ENCODE assay signal across 15 cellular contexts in genomic region chr1:246324711-246325110, GRCh38.
DNase-seq lines count a peak whose midpoint lies in the region; ATAC-seq and TF ChIP-seq lines count a peak whose summit lies in the region.
"Had no signal": no experiment of that assay in that cellular context is flagged by ENCODE, and none has a peak within 500 bp of the region (broad histone marks: within the 10 kb centered on the region; RNA-seq: fewer than 3 reads in every experiment).

No MANE protein-coding gene starts in this region.

- 84% methylated on average over 3 of the region's 12 CpGs for WGBS in mammary epithelial cell (ENCODE audit: low coverage, missing lambda C conversion rate)

- no peak overlapping the region for H2AFZ ChIP-seq in mammary epithelial cell (ENCODE audit: low read depth, low read length)

- H3K79me2 ChIP-seq in mammary epithelial cell (ENCODE audit: insufficient read depth, low read length) = no peaks in the 10 kb centered on the region

- H3K4me1 ChIP-seq in HUES48 (ENCODE audit: control insufficient read depth, insufficient read depth, low read length) = peaks cover 17% of the 10 kb centered on the region; the same call in 1 of the 2 replicates
- H3K4me1 ChIP-seq in mammary epithelial cell (ENCODE audit: insufficient read depth, low read length) = no peaks in the 10 kb centered on the region
- H3K4me1 ChIP-seq: esophagus muscularis mucosa had no signal

- H3K9ac ChIP-seq in HUES48 (ENCODE audit: low read depth, low read length) (no peak overlapping the region), mammary epithelial cell (ENCODE audit: insufficient read depth, low read length) (no peak overlapping the region)

- no TSS peak for BruUV-seq in mammary epithelial cell (replicated peaks; lab: Mats Ljungman, UMichigan)

- dilution Hi-C loops in mammary epithelial cell (cut with HindIII; ENCODE audit: low sequenced_read_pairs) = no loop called here

- no peaks in the 10 kb centered on the region for H4K20me1 ChIP-seq in mammary epithelial cell (ENCODE audit: insufficient read depth, low read length)

- H3K36me3 ChIP-seq in HUES48 (ENCODE audit: control insufficient read depth, insufficient read depth, low read length) = no peaks in the 10 kb centered on the region
- H3K36me3 ChIP-seq in mammary epithelial cell (ENCODE audit: insufficient read depth, low read length) = no peaks in the 10 kb centered on the region

- H3K27me3 ChIP-seq in HUES48 (ENCODE audit: control insufficient read depth, insufficient read depth, low read length) (no peaks in the 10 kb centered on the region), mammary epithelial cell (ENCODE audit: insufficient read depth, low read length) (no peaks in the 10 kb centered on the region)
- H3K27me3 ChIP-seq: esophagus muscularis mucosa had no signal

- no peak for TF ChIP-seq CTCF in mammary epithelial cell (conservative IDR thresholded peaks at IDR 0.05 in 1 of 2, IDR thresholded peaks at IDR 0.05 in 1 of 2; ENCODE audit: extremely low read depth in 1 of 2, insufficient read depth in 1 of 2, low read depth in 1 of 2, low read length in 2 of 2)

- DNase-seq in mammary epithelial cell = peak; percentile 27
- DNase-seq in iPS-NIHi7 (ENCODE audit: extremely low spot score) = peak; percentile 68
- DNase-seq in NCI-H82 treated with DMSO at 0.1 percent for 48 hours (lab: John Stamatoyannopoulos, UW; ENCODE audit: unreplicated experiment) = no peak
- DNase-seq in medulla oblongata (ENCODE audit: extremely low spot score) = no peak
- DNase-seq in HT-29 (ENCODE audit: low spot score) = no peak
- DNase-seq: activated CD4-positive, alpha-beta memory T cell treated with anti-CD3 and anti-CD28 coated beads, Interleukin-2, amount 10 ng/mL, durations not matched to agents 7 days and 5 days; activated effector memory CD4-positive, alpha-beta T cell treated with Interleukin-2 at 50 U/mL for 16 hours; Calu3; NCI-H226; RPMI8226; T1000 had no signal

- H3K27ac ChIP-seq in HUES48 (ENCODE audit: low read depth, low read length) (peak overlapping the region; percentile 78), mammary epithelial cell (ENCODE audit: insufficient read depth, low read depth, low read length) (no peak overlapping the region)
- H3K27ac ChIP-seq: esophagus muscularis mucosa had no signal

- CTCF ChIA-PET in mammary epithelial cell (lab: Charles Lee; ENCODE audit: low non-redundant PET) = no interaction called here

- intact Hi-C loops in mammary epithelial cell (cut with micrococcal nuclease) = no loop called here

- no peak for ATAC-seq in HG03354 (IDR thresholded peaks at IDR 0.05; ENCODE audit: poor library complexity, severe bottlenecking, unreplicated experiment)
- ATAC-seq: sciatic nerve had no signal

- no peak overlapping the region for H3K4me2 ChIP-seq in mammary epithelial cell (ENCODE audit: insufficient read depth, low read depth, low read length)

- H3K4me3 ChIP-seq in HUES48 (ENCODE audit: low read depth, low read length) (peak overlapping the region; percentile 45), mammary epithelial cell (replicated peaks in 1 of 3; ENCODE audit: insufficient read depth in 1 of 3, low read depth in 2 of 3, low read length in 3 of 3) (no peak overlapping the region)
- H3K4me3 ChIP-seq: esophagus muscularis mucosa had no signal

- in situ Hi-C loops in mammary epithelial cell (cut with MboI; ENCODE audit: low sequenced_read_pairs in 2 of 2) = no loop called here

- no peaks in the 10 kb centered on the region for H3K9me3 ChIP-seq in HUES48 (ENCODE audit: control insufficient read depth, insufficient read depth, low read length)
- no peaks in the 10 kb centered on the region for H3K9me3 ChIP-seq in mammary epithelial cell (replicated peaks; ENCODE audit: insufficient read depth, low read length)
- H3K9me3 ChIP-seq: esophagus muscularis mucosa had no signal

Comparison
In these comparisons a context has a peak if more than half of its experiments do, and no peak if none do; other contexts are left out.
1. DNase-seq: peak in mammary epithelial cell (single experiment) and iPS-NIHi7 (single experiment); none in NCI-H82 treated with DMSO at 0.1 percent for 48 hours (single experiment), medulla oblongata (single experiment) and HT-29 (single experiment).